23 cellular contexts compared by ENCODE assay signal in the genomic region with DNA sequence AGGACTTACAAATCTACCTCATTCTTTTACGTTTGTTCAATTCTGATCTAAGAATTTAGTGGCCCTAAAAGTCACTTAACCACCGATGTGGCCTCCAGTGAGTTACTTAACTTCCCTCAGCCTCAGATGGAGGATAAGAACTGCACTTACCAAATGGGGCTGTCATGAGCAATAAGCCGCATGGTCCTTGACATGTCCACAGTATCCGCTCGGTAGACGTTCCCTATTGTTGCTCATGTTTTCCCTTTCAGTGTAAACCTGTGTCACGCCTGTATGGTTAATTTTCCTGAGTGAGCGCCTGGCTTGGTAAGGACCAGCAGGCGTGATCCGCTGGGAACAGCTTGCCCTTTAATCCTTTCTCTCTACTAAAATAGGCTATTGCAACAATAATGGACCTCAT. TPM values are rescaled to one million over a fixed set of nuclear protein-coding genes. Genes with fewer than 3 reads are reported as not detected.
DNase-seq lines count a peak whose midpoint lies in the region; ATAC-seq and TF ChIP-seq lines count a peak whose summit lies in the region.
"Had no signal": no experiment of that assay in that cellular context is flagged by ENCODE, and none has a peak within 500 bp of the region (broad histone marks: within the 10 kb centered on the region; RNA-seq: fewer than 3 reads in every experiment).

No MANE protein-coding gene starts in this region.

- DNase-seq in NCI-H510A (lab: John Stamatoyannopoulos, UW): peak; percentile 70
- DNase-seq in NCI-H510A treated with DMSO at 0.1 percent for 48 hours (lab: John Stamatoyannopoulos, UW): no peak
- DNase-seq in NCI-H1417 (lab: John Stamatoyannopoulos, UW): peak in 2 of 3 experiments; percentile 48 to 84
- DNase-seq in NCI-H774 (lab: John Stamatoyannopoulos, UW): peak; percentile 41
- DNase-seq in omental fat pad (ENCODE audit: low spot score): no peak
- no peak for DNase-seq in CD1c-positive myeloid dendritic cell (ENCODE audit: extremely low spot score)
- DNase-seq: BE2C; CD4-positive, CD25-positive, alpha-beta regulatory T cell; DMS 273 treated with DMSO at 0.1 percent for 48 hours; GDM1; GOT3; HCEC 1CT; KBM-7; NCI-H1092; NCI-H146; NCI-H2081; NCI-H2227 treated with DMSO at 0.1 percent for 48 hours; NCI-H526; Right ventricle myocardium superior had no signal

- no peak for ATAC-seq in omental fat pad (ENCODE audit: low FRiP score)
- ATAC-seq in GM18873 (IDR thresholded peaks at IDR 0.05; ENCODE audit: low FRiP score, unreplicated experiment): no peak
- ATAC-seq: A549 had no signal

- no peak for TF ChIP-seq CTCF in omental fat pad (IDR thresholded peaks at IDR 0.05)

RNA-seq across cellular contexts. Expression of gene SEC11C, which starts 20.3 kb away (rescaled TPM):
- total RNA-seq in omental fat pad: 10 to 100 TPM; 13.6 to 34.9 (median 20.5) TPM

RNA-seq across cellular contexts. Expression of gene GRP, which starts 60.0 kb away (rescaled TPM):
- total RNA-seq in omental fat pad: not detected
- total RNA-seq: CD4-positive, CD25-positive, alpha-beta regulatory T cell; HT1080; Right ventricle myocardium superior; SK-MEL-5 had no signal

Comparison
In these comparisons a context has a peak if more than half of its experiments do, and no peak if none do; other contexts are left out.
1. DNase-seq: peak in NCI-H510A (single experiment), NCI-H1417 (2 of 3) and NCI-H774 (single experiment); none in NCI-H510A treated with DMSO at 0.1 percent for 48 hours (single experiment), omental fat pad (single experiment) and CD1c-positive myeloid dendritic cell (single experiment).